15 cellular contexts compared by ENCODE assay signal in the genomic region with DNA sequence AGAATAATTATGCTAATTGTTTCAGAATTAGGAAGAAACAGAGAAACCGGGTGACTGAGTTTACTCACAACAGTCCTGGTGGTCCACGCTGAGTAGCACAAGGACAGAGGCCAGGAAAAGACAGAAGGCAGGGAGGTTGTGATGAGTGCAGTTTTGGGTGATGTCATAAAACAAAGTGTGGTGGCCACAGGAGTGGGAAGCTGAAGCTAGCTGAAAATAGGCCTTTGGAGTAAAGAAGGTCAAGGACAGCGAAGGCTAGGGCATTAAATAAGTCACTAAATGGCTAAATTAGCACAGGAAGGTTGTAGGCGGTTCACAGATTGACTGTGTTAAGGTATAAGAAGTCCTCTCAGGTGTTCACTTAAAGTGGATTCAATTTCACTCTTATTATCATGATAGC.
DNase-seq lines count a peak whose midpoint lies in the region; ATAC-seq lines count a peak whose summit lies in the region.
"Had no signal": no experiment of that assay in that cellular context is flagged by ENCODE, and none has a peak within 500 bp of the region (broad histone marks: within the 10 kb centered on the region; RNA-seq: fewer than 3 reads in every experiment).

No MANE protein-coding gene starts in this region.

- ATAC-seq in Right ventricle myocardium inferior, result peak; percentile 26
- no peak for ATAC-seq in left cardiac atrium
- ATAC-seq in GM21825 (IDR thresholded peaks at IDR 0.05; ENCODE audit: unreplicated experiment), result peak; percentile 49
- ATAC-seq in HG03159 (IDR thresholded peaks at IDR 0.05; ENCODE audit: unreplicated experiment), result peak; percentile 51
- peak; percentile 62 for ATAC-seq in stimulated activated memory B cell treated with anti-CD40 and anti-IgM and Interleukin-4, amounts not matched to agents 10 μg/mL and 1 μg/mL and 100 μg/mL, for 72 hours
- ATAC-seq: psoas muscle had no signal

- DNase-seq in Right ventricle myocardium inferior (ENCODE audit: missing footprints) (no peak), left cardiac atrium (no peak), germinal center (ENCODE audit: low spot score) (no peak), SW480 (ENCODE audit: low spot score) (no peak)
- no peak for DNase-seq in activated naive CD4-positive, alpha-beta T cell treated with Interleukin-2 at 50 U/mL for 16 hours
- DNase-seq: adrenal gland; CD8-positive, alpha-beta memory T cell; cortex of kidney; NCI-H1417; psoas muscle; SHP77; WERI-Rb-1 had no signal

- no peaks in the 10 kb centered on the region for H3K27me3 Mint-ChIP-seq in stimulated activated memory B cell treated with anti-CD40 and anti-IgM and Interleukin-4, amounts not matched to agents 10 μg/mL and 1 μg/mL and 100 μg/mL, for 72 hours
- H3K27me3 Mint-ChIP-seq: CD8-positive, alpha-beta memory T cell had no signal

- H3K4me3 Mint-ChIP-seq in stimulated activated memory B cell treated with anti-CD40 and anti-IgM and Interleukin-4, amounts not matched to agents 10 μg/mL and 1 μg/mL and 100 μg/mL, for 72 hours, result peak overlapping the region; percentile 50
- H3K4me3 Mint-ChIP-seq: CD8-positive, alpha-beta memory T cell had no signal

- peak overlapping the region; percentile 57 for H3K27ac Mint-ChIP-seq in stimulated activated memory B cell treated with anti-CD40 and anti-IgM and Interleukin-4, amounts not matched to agents 10 μg/mL and 1 μg/mL and 100 μg/mL, for 72 hours
- H3K27ac Mint-ChIP-seq: CD8-positive, alpha-beta memory T cell had no signal

- H3K36me3 Mint-ChIP-seq in stimulated activated memory B cell treated with anti-CD40 and anti-IgM and Interleukin-4, amounts not matched to agents 10 μg/mL and 1 μg/mL and 100 μg/mL, for 72 hours, result peaks cover 18% of the 10 kb centered on the region
- H3K36me3 Mint-ChIP-seq: CD8-positive, alpha-beta memory T cell had no signal

- H3K9me3 Mint-ChIP-seq in stimulated activated memory B cell treated with anti-CD40 and anti-IgM and Interleukin-4, amounts not matched to agents 10 μg/mL and 1 μg/mL and 100 μg/mL, for 72 hours, result peaks cover 10% of the 10 kb centered on the region

- peaks cover 14% of the 10 kb centered on the region for H3K4me1 Mint-ChIP-seq in stimulated activated memory B cell treated with anti-CD40 and anti-IgM and Interleukin-4, amounts not matched to agents 10 μg/mL and 1 μg/mL and 100 μg/mL, for 72 hours
- H3K4me1 Mint-ChIP-seq: CD8-positive, alpha-beta memory T cell had no signal

- intact Hi-C loops in Right ventricle myocardium inferior (cut with DNase I) (loop anchor here (10.0 kb wide), 1 partner anchor 197 kb away; no protein-coding TSS in a partner anchor), left cardiac atrium (cut with DNase I) (loop anchor here in 1 of 2 donors (10.0 kb wide), 1 partner anchor 197 kb away; no protein-coding TSS in a partner anchor)

Comparison
In these comparisons a context has a peak if more than half of its experiments do, and no peak if none do; other contexts are left out.
1. ATAC-seq: peak in Right ventricle myocardium inferior (single experiment), GM21825 (single experiment), HG03159 (single experiment) and stimulated activated memory B cell treated with anti-CD40 and anti-IgM and Interleukin-4, amounts not matched to agents 10 μg/mL and 1 μg/mL and 100 μg/mL, for 72 hours (single experiment); none in left cardiac atrium (0 of 2).